Comparison of ENCODE assay signal across 14 cellular contexts in the genomic region with DNA sequence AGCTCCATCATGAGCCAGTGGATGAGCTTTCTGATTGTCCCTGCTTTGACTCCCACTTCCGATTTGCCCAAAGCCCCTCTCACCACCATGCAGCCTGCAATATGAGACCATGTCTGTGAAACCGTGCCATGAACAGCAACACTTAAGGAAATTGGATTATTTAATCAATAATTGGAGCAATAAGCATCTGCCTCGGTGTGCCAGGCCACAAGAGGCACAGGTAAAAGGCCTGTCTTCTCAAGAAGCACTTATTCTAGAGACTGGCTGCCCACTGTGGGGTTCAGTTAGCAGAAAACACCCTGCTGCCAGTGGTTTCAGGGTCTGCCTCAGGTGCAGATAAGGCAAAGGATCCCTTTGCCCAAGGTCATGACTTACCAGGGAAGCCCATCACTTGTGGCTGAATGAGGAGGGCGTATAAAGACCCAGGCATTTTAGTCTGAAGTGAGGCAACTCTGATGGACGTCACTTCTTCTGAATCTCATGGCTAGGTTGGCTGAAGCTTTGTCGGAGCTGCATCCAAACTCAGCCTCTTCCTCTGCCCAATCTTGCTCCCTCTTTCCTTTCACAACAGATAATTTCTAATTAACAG. TPM values are rescaled to one million over a fixed set of nuclear protein-coding genes. Genes with fewer than 3 reads are reported as not detected.
DNase-seq lines count a peak whose midpoint lies in the region; TF ChIP-seq lines count a peak whose summit lies in the region.
"Had no signal": no experiment of that assay in that cellular context is flagged by ENCODE, and none has a peak within 500 bp of the region (broad histone marks: within the 10 kb centered on the region; RNA-seq: fewer than 3 reads in every experiment).

No MANE protein-coding gene starts in this region.

- TF ChIP-seq CTCF in spleen (IDR thresholded peaks at IDR 0.05 in 8 of 11, conservative IDR thresholded peaks at IDR 0.05 in 3 of 11): no peak
- TF ChIP-seq CTCF in GM13976 (IDR thresholded peaks at IDR 0.05; ENCODE audit: borderline replicate concordance, control extremely low read depth, extremely low read depth, insufficient read depth, missing control alignments): no peak

- peaks cover 87% of the 10 kb centered on the region for H3K4me1 Mint-ChIP-seq in T-helper 2 cell treated with Interferon-gamma antibody and Interleukin-4, amounts not matched to agents 5 μg/mL and 100 μg/mL, for 36 hours (ENCODE audit: low read depth)
- peaks cover 89% of the 10 kb centered on the region for H3K4me1 Mint-ChIP-seq in activated naive CD8-positive, alpha-beta T cell treated with anti-CD3 and anti-CD28 coated beads for 36 hours

- H3K27me3 Mint-ChIP-seq in T-helper 2 cell treated with Interferon-gamma antibody and Interleukin-4, amounts not matched to agents 5 μg/mL and 100 μg/mL, for 36 hours (ENCODE audit: low read depth): no peaks in the 10 kb centered on the region
- H3K27me3 Mint-ChIP-seq in activated naive CD8-positive, alpha-beta T cell treated with anti-CD3 and anti-CD28 coated beads for 36 hours: no peaks in the 10 kb centered on the region

- H3K9me3 Mint-ChIP-seq in T-helper 2 cell treated with Interferon-gamma antibody and Interleukin-4, amounts not matched to agents 5 μg/mL and 100 μg/mL, for 36 hours: peaks cover 4% of the 10 kb centered on the region
- H3K9me3 Mint-ChIP-seq in activated naive CD8-positive, alpha-beta T cell treated with anti-CD3 and anti-CD28 coated beads for 36 hours: peaks cover 10% of the 10 kb centered on the region

- WGBS in spleen, 5 donors: 76 to 91% (median 85%) methylated on average over 6 of the region's 6 CpGs

- peak overlapping the region; percentile 77 for H3K4me3 Mint-ChIP-seq in T-helper 2 cell treated with Interferon-gamma antibody and Interleukin-4, amounts not matched to agents 5 μg/mL and 100 μg/mL, for 36 hours
- H3K4me3 Mint-ChIP-seq in activated naive CD8-positive, alpha-beta T cell treated with anti-CD3 and anti-CD28 coated beads for 36 hours: peak overlapping the region; percentile 44

- H3K27ac Mint-ChIP-seq in T-helper 2 cell treated with Interferon-gamma antibody and Interleukin-4, amounts not matched to agents 5 μg/mL and 100 μg/mL, for 36 hours: peak overlapping the region; percentile 92
- peak overlapping the region; percentile 94 for H3K27ac Mint-ChIP-seq in activated naive CD8-positive, alpha-beta T cell treated with anti-CD3 and anti-CD28 coated beads for 36 hours

- no peaks in the 10 kb centered on the region for H3K36me3 ChIP-seq in spleen
- H3K36me3 ChIP-seq: sigmoid colon had no signal

- H3K4me1 ChIP-seq in spleen: peaks cover 49 to 100% (median 92%) of the 10 kb centered on the region in 6 donors

- no peak for TF ChIP-seq POLR2A in spleen (IDR thresholded peaks at IDR 0.05)

- H3K4me3 ChIP-seq in spleen: no peak overlapping the region
- H3K4me3 ChIP-seq: sigmoid colon had no signal

- H3K36me3 Mint-ChIP-seq in T-helper 2 cell treated with Interferon-gamma antibody and Interleukin-4, amounts not matched to agents 5 μg/mL and 100 μg/mL, for 36 hours (ENCODE audit: low read depth): peaks cover 2% of the 10 kb centered on the region
- peaks cover 19% of the 10 kb centered on the region for H3K36me3 Mint-ChIP-seq in activated naive CD8-positive, alpha-beta T cell treated with anti-CD3 and anti-CD28 coated beads for 36 hours

- no peak for DNase-seq in T-helper 2 cell treated with Interferon-gamma antibody and Interleukin-4, amounts not matched to agents 5 μg/mL and 100 μg/mL, for 36 hours (ENCODE audit: low spot score)
- no peak for DNase-seq in T-helper 2 cell
- peak; percentile 65 for DNase-seq in NCI-H82 (lab: John Stamatoyannopoulos, UW)
- no peak for DNase-seq in activated naive CD8-positive, alpha-beta T cell treated with anti-CD3 and anti-CD28 coated beads for 36 hours
- no peak for DNase-seq in spleen
- no peak for DNase-seq in Ammon's horn (ENCODE audit: low spot score)
- no peak for DNase-seq in stimulated activated CD4-positive, alpha-beta T cell treated with anti-CD3 and anti-CD28 coated beads, Interleukin-4, amount 100 ng/mL, for 4 hours
- DNase-seq in GM13976 (ENCODE audit: low spot score): no peak
- DNase-seq: 8988T, Calu3, NCI-H1092, NCI-H446, sigmoid colon had no signal

- in situ Hi-C loops in GM13976 (cut with MboI; ENCODE audit: low sequenced_read_pairs, unreplicated experiment): loop anchor here (10.0 to 25.0 kb wide), 4 partner anchors 114 to 392 kb away; a partner anchor contains a TSS

- H3K9me3 ChIP-seq in spleen: no peaks in the 10 kb centered on the region
- H3K9me3 ChIP-seq: sigmoid colon had no signal

- intact Hi-C loops in spleen (cut with DNase I; ENCODE audit: low total_unique reads): loop anchor here (10.0 kb wide), 1 partner anchor 114 kb away; no protein-coding TSS in a partner anchor

- H3K27ac ChIP-seq in spleen: peak overlapping the region; percentile 63 to 88 (median 84)
- H3K27ac ChIP-seq: sigmoid colon had no signal

- H3K27me3 ChIP-seq in spleen (replicated peaks in 1 of 7): no peaks in the 10 kb centered on the region
- H3K27me3 ChIP-seq: sigmoid colon had no signal

RNA-seq across cellular contexts. Expression of a gene that starts 7.1 kb away (rescaled TPM):
- total RNA-seq in activated naive CD8-positive, alpha-beta T cell treated with anti-CD3 and anti-CD28 coated beads for 36 hours: 1 to 10 TPM; 5.1 to 9.2 TPM
- 10 to 100 TPM in 6 of 7 donors, 1 to 10 TPM in 1; 6.0 to 58.3 (median 25.6) TPM for total RNA-seq in spleen
- polyA plus RNA-seq in spleen: 100 to 1,000 TPM in 1 of 3 donors, 10 to 100 TPM in 2; 40.1 to 159 (median 59.2) TPM

RNA-seq across cellular contexts. Expression of a gene that starts 19.9 kb away (rescaled TPM):
- 100 to 1,000 TPM; 201 to 203 TPM for total RNA-seq in activated naive CD8-positive, alpha-beta T cell treated with anti-CD3 and anti-CD28 coated beads for 36 hours
- 100 to 1,000 TPM; 127 to 182 (median 153) TPM for total RNA-seq in spleen
- polyA plus RNA-seq in spleen: 100 to 1,000 TPM in 2 of 3 donors, 10 to 100 TPM in 1; 90.3 to 106 (median 101) TPM
- total RNA-seq: HT1080 had no signal
